In the genomic region with DNA sequence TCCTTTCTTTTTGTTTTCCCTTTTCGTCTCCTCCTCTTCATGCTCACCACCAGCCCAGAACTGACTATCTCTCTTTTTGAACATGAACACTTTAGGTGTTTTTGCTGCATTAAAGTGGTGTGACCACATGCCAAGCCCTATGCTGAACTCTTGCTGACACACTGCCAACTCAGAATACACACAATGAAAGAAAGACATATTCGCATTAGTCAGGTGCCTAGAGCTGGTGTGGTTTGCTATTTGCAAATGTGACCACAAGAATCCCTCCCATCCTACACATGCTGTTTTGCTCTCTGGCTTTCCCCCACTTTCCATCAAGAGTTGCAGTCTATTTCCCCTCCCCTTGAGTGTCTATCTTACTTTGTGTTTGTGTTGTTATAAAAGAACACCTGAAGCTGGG, we compare ENCODE assay signal across 9 cellular contexts.
DNase-seq lines count a peak whose midpoint lies in the region; ATAC-seq and TF ChIP-seq lines count a peak whose summit lies in the region.
"Had no signal": no experiment of that assay in that cellular context is flagged by ENCODE, and none has a peak within 500 bp of the region (broad histone marks: within the 10 kb centered on the region; RNA-seq: fewer than 3 reads in every experiment).

No MANE protein-coding gene starts in this region.

- ATAC-seq in GM19372 (IDR thresholded peaks at IDR 0.05; ENCODE audit: low read depth, unreplicated experiment), result peak; percentile 64
- no peak for ATAC-seq in Right ventricle myocardium inferior
- no peak for ATAC-seq in GM18909 (IDR thresholded peaks at IDR 0.05; ENCODE audit: poor library complexity, unreplicated experiment)
- ATAC-seq in HG03139 (IDR thresholded peaks at IDR 0.05; ENCODE audit: unreplicated experiment), result no peak

- intact Hi-C loops in Right ventricle myocardium inferior (cut with DNase I), result no loop called here

- H3K79me2 ChIP-seq in OCI-LY3 (ENCODE audit: low read length), result no peaks in the 10 kb centered on the region

- no peaks in the 10 kb centered on the region for H4K20me1 ChIP-seq in OCI-LY3 (ENCODE audit: insufficient read depth, low read length)

- peak; percentile 52 for DNase-seq in activated naive CD4-positive, alpha-beta T cell treated with Interleukin-2 at 50 U/mL for 16 hours
- DNase-seq in stimulated activated CD4-positive, alpha-beta T cell treated with anti-CD3 and anti-CD28 coated beads, Interleukin-1b, Interleukin-23, amount 100 ng/mL, for 24 hours (ENCODE audit: low read depth in 4 of 4, low spot score in 1 of 4), result peak in 3 of 4 experiments; percentile 26 to 48 (median 36)
- no peak for DNase-seq in NCI-H2196 (lab: John Stamatoyannopoulos, UW; ENCODE audit: unreplicated experiment)
- DNase-seq in Right ventricle myocardium inferior (ENCODE audit: missing footprints), result no peak

- peak overlapping the region; percentile 23; the same call in 1 of the 2 replicates for H3K27ac ChIP-seq in OCI-LY3 (ENCODE audit: low read length)
- H3K27ac ChIP-seq: KMS-11 had no signal

- no peak overlapping the region for H3K9ac ChIP-seq in OCI-LY3 (ENCODE audit: low read length)
- H3K9ac ChIP-seq: KMS-11 had no signal

- H3K4me2 ChIP-seq in OCI-LY3 (ENCODE audit: low read length), result peak overlapping the region; percentile 16; the same call in 1 of the 2 replicates
- H3K4me2 ChIP-seq: KMS-11 had no signal

- 0 out of 2 replicates have a peak, but pooled peaks cover 3% of the 10 kb centered on the region for H3K9me3 ChIP-seq in OCI-LY3 (ENCODE audit: insufficient read depth, low read length)

- peaks cover 31% of the 10 kb centered on the region for H3K4me1 ChIP-seq in OCI-LY3 (ENCODE audit: low read length)

- H3K4me3 ChIP-seq in OCI-LY3 (ENCODE audit: low read length), result no peak overlapping the region

- no peak for TF ChIP-seq CTCF in OCI-LY3 (IDR thresholded peaks at IDR 0.05; ENCODE audit: low read depth, low read length)

- peaks cover 6% of the 10 kb centered on the region for H3K36me3 ChIP-seq in OCI-LY3 (replicated peaks; ENCODE audit: low read depth, low read length)

- no peak overlapping the region for H2AFZ ChIP-seq in OCI-LY3 (ENCODE audit: low read depth, low read length)

- no peaks in the 10 kb centered on the region for H3K27me3 ChIP-seq in OCI-LY3 (ENCODE audit: low read depth, low read length)

Comparison
In these comparisons a context has a peak if more than half of its experiments do, and no peak if none do; other contexts are left out.
1. DNase-seq: peak in activated naive CD4-positive, alpha-beta T cell treated with Interleukin-2 at 50 U/mL for 16 hours (single experiment) and stimulated activated CD4-positive, alpha-beta T cell treated with anti-CD3 and anti-CD28 coated beads, Interleukin-1b, Interleukin-23, amount 100 ng/mL, for 24 hours (3 of 4); none in NCI-H2196 (single experiment) and Right ventricle myocardium inferior (single experiment).